ENCODE assay signal across 9 cellular contexts in genomic region chr11:40328890-40329617, GRCh38.
DNase-seq lines count a peak whose midpoint lies in the region; ATAC-seq and TF ChIP-seq lines count a peak whose summit lies in the region.
"Had no signal": no experiment of that assay in that cellular context is flagged by ENCODE, and none has a peak within 500 bp of the region (broad histone marks: within the 10 kb centered on the region; RNA-seq: fewer than 3 reads in every experiment).

No MANE protein-coding gene starts in this region.

- H3F3A ChIP-seq in SK-N-SH (replicated peaks; ENCODE audit: insufficient read depth), result peaks cover 12% of the 10 kb centered on the region

- H3K4me1 Mint-ChIP-seq in stimulated activated effector memory CD8-positive, alpha-beta T cell treated with anti-CD3 and anti-CD28 coated beads, Interleukin-12 subunit alpha, Interleukin-12 subunit beta, amount 100 ng/mL, for 72 hours, result no peaks in the 10 kb centered on the region

- H3K27ac ChIP-seq in HEK293 (ENCODE audit: extremely low read depth, low read depth, low read length) (no peak overlapping the region), SK-N-SH (ENCODE audit: low read depth in 2 of 2, low read length in 1 of 2) (peak overlapping the region; percentile 55 to 84; a peak in 3 of 4 replicates), left ventricle myocardium inferior (replicated peaks) (no peak overlapping the region)

- H3K9me2 ChIP-seq in SK-N-SH, result no peaks in the 10 kb centered on the region

- H3K4me3 ChIP-seq in HEK293 (ENCODE audit: low read depth, low read length), result no peak overlapping the region
- no peak overlapping the region; a peak in 1 of 4 replicates for H3K4me3 ChIP-seq in SK-N-SH (ENCODE audit: low read depth in 2 of 2, low read length in 1 of 2)
- H3K4me3 ChIP-seq in left ventricle myocardium inferior, result no peak overlapping the region
- H3K4me3 ChIP-seq in skeletal muscle satellite cell (ENCODE audit: low read length), result no peak overlapping the region

- POLR2A ChIA-PET in HEK293 (lab: Yijun Ruan, JAX), result no interaction called here
- POLR2A ChIA-PET in SK-N-SH (lab: Yijun Ruan, JAX), result no interaction called here

- H3K4me3 Mint-ChIP-seq in stimulated activated effector memory CD8-positive, alpha-beta T cell treated with anti-CD3 and anti-CD28 coated beads, Interleukin-12 subunit alpha, Interleukin-12 subunit beta, amount 100 ng/mL, for 72 hours, result no peak overlapping the region

- H3K9me3 ChIP-seq in HEK293 (ENCODE audit: control insufficient read depth, insufficient read depth, low read depth, low read length), result no peaks in the 10 kb centered on the region
- no peaks in the 10 kb centered on the region for H3K9me3 ChIP-seq in SK-N-SH
- no peaks in the 10 kb centered on the region for H3K9me3 ChIP-seq in left ventricle myocardium inferior (replicated peaks)
- no peaks in the 10 kb centered on the region for H3K9me3 ChIP-seq in skeletal muscle satellite cell (replicated peaks; ENCODE audit: low read length)

- WGBS in SK-N-SH (ENCODE audit: low lambda C conversion rate), result 4% methylated on average over 5 of the region's 5 CpGs

- no peaks in the 10 kb centered on the region for H3K36me3 ChIP-seq in HEK293 (ENCODE audit: control insufficient read depth in 2 of 2, insufficient read depth in 1 of 2, low read length in 2 of 2)
- H3K36me3 ChIP-seq in SK-N-SH (replicated peaks in 1 of 2; ENCODE audit: control insufficient read depth in 1 of 2, insufficient read depth in 2 of 2, low read length in 1 of 2), result no peaks in the 10 kb centered on the region
- no peaks in the 10 kb centered on the region for H3K36me3 ChIP-seq in left ventricle myocardium inferior
- no peaks in the 10 kb centered on the region for H3K36me3 ChIP-seq in skeletal muscle satellite cell (ENCODE audit: insufficient read depth, low read length)

- TF ChIP-seq CTCF in HEK293 (tag by site-specific recombination; IDR thresholded peaks at IDR 0.05) (no peak), SK-N-SH (IDR thresholded peaks at IDR 0.05) (no peak), left ventricle myocardium inferior (IDR thresholded peaks at IDR 0.05; ENCODE audit: borderline replicate concordance) (no peak), GM13977 (IDR thresholded peaks at IDR 0.05; ENCODE audit: extremely low read depth, insufficient read depth, missing control alignments) (no peak)

- peaks cover 17% of the 10 kb centered on the region for H3K9me3 Mint-ChIP-seq in stimulated activated effector memory CD8-positive, alpha-beta T cell treated with anti-CD3 and anti-CD28 coated beads, Interleukin-12 subunit alpha, Interleukin-12 subunit beta, amount 100 ng/mL, for 72 hours
- H3K9me3 Mint-ChIP-seq in activated naive CD4-positive, alpha-beta T cell treated with anti-CD3 and anti-CD28 coated beads, Interleukin-2, amount 50 U/mL, for 72 hours, result peaks cover 22% of the 10 kb centered on the region in 2 donors

- peak overlapping the region; percentile 30; the same call in 1 of the 2 replicates for H3K9ac ChIP-seq in SK-N-SH
- no peak overlapping the region for H3K9ac ChIP-seq in skeletal muscle satellite cell (ENCODE audit: low read depth, low read length)

- H3K36me3 Mint-ChIP-seq in stimulated activated effector memory CD8-positive, alpha-beta T cell treated with anti-CD3 and anti-CD28 coated beads, Interleukin-12 subunit alpha, Interleukin-12 subunit beta, amount 100 ng/mL, for 72 hours, result no peaks in the 10 kb centered on the region
- H3K36me3 Mint-ChIP-seq in activated naive CD4-positive, alpha-beta T cell treated with anti-CD3 and anti-CD28 coated beads, Interleukin-2, amount 50 U/mL, for 72 hours, result peaks cover 0 to 5% of the 10 kb centered on the region in 2 donors

- H2AFZ ChIP-seq in SK-N-SH (ENCODE audit: low read depth), result peak overlapping the region; percentile 80

- H4K20me1 ChIP-seq in SK-N-SH (ENCODE audit: insufficient read depth), result no peaks in the 10 kb centered on the region

- DNase-seq in SK-N-SH, result peak; percentile 8
- DNase-seq in left ventricle myocardium inferior, result peak; percentile 15
- DNase-seq in GF-D8 (lab: John Stamatoyannopoulos, UW), result no peak
- no peak for DNase-seq in GM13977 (ENCODE audit: low spot score)
- no peak for DNase-seq in stimulated activated effector memory CD8-positive, alpha-beta T cell treated with anti-CD3 and anti-CD28 coated beads, Interleukin-12 subunit alpha, Interleukin-12 subunit beta, amount 100 ng/mL, for 72 hours (ENCODE audit: low spot score in 2 of 2)
- no peak for DNase-seq in activated naive CD4-positive, alpha-beta T cell treated with anti-CD3 and anti-CD28 coated beads, Interleukin-2, amount 50 U/mL, for 72 hours (ENCODE audit: low spot score in 2 of 2)

- in situ Hi-C loops in GM13977 (cut with MboI; ENCODE audit: low pct_unique_long_range_greater_than_20kb, low sequenced_read_pairs, unreplicated experiment), result no loop called here

- peak overlapping the region; percentile 38; the same call in 1 of the 2 replicates for H3K4me2 ChIP-seq in SK-N-SH
- H3K4me2 ChIP-seq in skeletal muscle satellite cell (ENCODE audit: low read length), result peak overlapping the region; percentile 59

- no peaks in the 10 kb centered on the region for H3K79me2 ChIP-seq in SK-N-SH (ENCODE audit: insufficient read depth)

- no peak for ATAC-seq in stimulated activated effector memory CD8-positive, alpha-beta T cell treated with anti-CD3 and anti-CD28 coated beads, Interleukin-12 subunit alpha, Interleukin-12 subunit beta, amount 100 ng/mL, for 72 hours
- ATAC-seq in activated naive CD4-positive, alpha-beta T cell treated with anti-CD3 and anti-CD28 coated beads, Interleukin-2, amount 50 U/mL, for 72 hours, result no peak
- ATAC-seq: activated CD4-positive, CD25-positive, alpha-beta regulatory T cell treated with anti-CD3 and anti-CD28 coated beads, Interleukin-2, amount 50 U/mL, for 24 hours had no signal

- TF ChIP-seq EP300 in SK-N-SH (IDR thresholded peaks at IDR 0.05; ENCODE audit: borderline replicate concordance in 1 of 2, low read depth in 1 of 2, low read length in 1 of 2), result peak in 1 of 2 experiments; percentile 97; a peak in 2 of 4 replicates

- H3K27ac Mint-ChIP-seq in stimulated activated effector memory CD8-positive, alpha-beta T cell treated with anti-CD3 and anti-CD28 coated beads, Interleukin-12 subunit alpha, Interleukin-12 subunit beta, amount 100 ng/mL, for 72 hours, result no peak overlapping the region
- H3K27ac Mint-ChIP-seq in activated naive CD4-positive, alpha-beta T cell treated with anti-CD3 and anti-CD28 coated beads, Interleukin-2, amount 50 U/mL, for 72 hours, result no peak overlapping the region

- H3K27me3 ChIP-seq in SK-N-SH (ENCODE audit: insufficient read depth) (no peaks in the 10 kb centered on the region), left ventricle myocardium inferior (ENCODE audit: low read depth) (no peaks in the 10 kb centered on the region), skeletal muscle satellite cell (ENCODE audit: control insufficient read depth, insufficient read depth, low read length) (no peaks in the 10 kb centered on the region)

- CTCF ChIA-PET in HEK293 (lab: Yijun Ruan, JAX), result interaction anchor here (0.6 kb wide), 1 partner anchor 35 kb away, joined by 6 read pairs; no protein-coding TSS in a partner anchor
- CTCF ChIA-PET in SK-N-SH (lab: Yijun Ruan, JAX), result interaction anchor here (0.9 kb wide), 1 partner anchor 23 kb away, joined by 5 read pairs; no protein-coding TSS in a partner anchor

- TF ChIP-seq RAD21 in SK-N-SH (IDR thresholded peaks at IDR 0.05; ENCODE audit: low read length), result no peak

- intact Hi-C loops in left ventricle myocardium inferior (cut with micrococcal nuclease), result no loop called here

- no peaks in the 10 kb centered on the region for H3K4me1 ChIP-seq in HEK293 (ENCODE audit: control insufficient read depth, insufficient read depth, low read length)
- peaks cover 0 to 28% of the 10 kb centered on the region in 2 experiments; a peak in 2 of 4 replicates for H3K4me1 ChIP-seq in SK-N-SH (ENCODE audit: control insufficient read depth in 1 of 2, insufficient read depth in 2 of 2, low read depth in 1 of 2, low read length in 1 of 2)
- no peaks in the 10 kb centered on the region for H3K4me1 ChIP-seq in left ventricle myocardium inferior
- H3K4me1 ChIP-seq in skeletal muscle satellite cell (ENCODE audit: control insufficient read depth, insufficient read depth, low read length), result peaks cover 14% of the 10 kb centered on the region

TF ChIP-seq in HEK293, 187 proteins besides CTCF, POLR2A, EP300 and RAD21:
- no peak for TF ChIP-seq WT1 (tag by site-specific recombination; IDR thresholded peaks at IDR 0.05)
- TF ChIP-seq ZNF629 (tag by site-specific recombination; IDR thresholded peaks at IDR 0.05), result peak; percentile 65
- 0 out of 2 replicates have a peak, but pooled peaks have one; percentile 15 for TF ChIP-seq SP7 (tag by site-specific recombination; IDR thresholded peaks at IDR 0.05)
- peak; percentile 68; the same call in 1 of the 2 replicates for TF ChIP-seq ZBTB21 (tag by site-specific recombination; IDR thresholded peaks at IDR 0.05)

TF ChIP-seq in SK-N-SH, 30 proteins besides CTCF, POLR2A, EP300 and RAD21 (continues in another document):
- TF ChIP-seq RXRA (IDR thresholded peaks at IDR 0.05; ENCODE audit: borderline replicate concordance, low read depth) (peak; percentile 67; the same call in 1 of the 2 replicates), TAF1 (IDR thresholded peaks at IDR 0.05; ENCODE audit: borderline replicate concordance, low read depth, low read length) (peak; percentile 18; the same call in 1 of the 2 replicates), PBX3 (IDR thresholded peaks at IDR 0.05) (peak; percentile 89), CHD2 (IDR thresholded peaks at IDR 0.05; ENCODE audit: low read length, partially characterized antibody) (no peak)

Comparison
In these comparisons a context has a peak if more than half of its experiments do, and no peak if none do; other contexts are left out.
1. H3K27ac ChIP-seq: peak in SK-N-SH (2 of 2); none in HEK293 (single experiment) and left ventricle myocardium inferior (single experiment).
2. DNase-seq: peak in SK-N-SH (single experiment) and left ventricle myocardium inferior (single experiment); none in GF-D8 (single experiment), GM13977 (single experiment), stimulated activated effector memory CD8-positive, alpha-beta T cell treated with anti-CD3 and anti-CD28 coated beads, Interleukin-12 subunit alpha, Interleukin-12 subunit beta, amount 100 ng/mL, for 72 hours (0 of 2) and activated naive CD4-positive, alpha-beta T cell treated with anti-CD3 and anti-CD28 coated beads, Interleukin-2, amount 50 U/mL, for 72 hours (0 of 2).
3. Of the 4 proteins assayed by ChIP-seq in both HEK293 and SK-N-SH: peak only in HEK293: none; only in SK-N-SH: PBX3 and REST; in both: none; in neither: 2.